ENCODE assay signal across 8 cellular contexts in the genomic region with DNA sequence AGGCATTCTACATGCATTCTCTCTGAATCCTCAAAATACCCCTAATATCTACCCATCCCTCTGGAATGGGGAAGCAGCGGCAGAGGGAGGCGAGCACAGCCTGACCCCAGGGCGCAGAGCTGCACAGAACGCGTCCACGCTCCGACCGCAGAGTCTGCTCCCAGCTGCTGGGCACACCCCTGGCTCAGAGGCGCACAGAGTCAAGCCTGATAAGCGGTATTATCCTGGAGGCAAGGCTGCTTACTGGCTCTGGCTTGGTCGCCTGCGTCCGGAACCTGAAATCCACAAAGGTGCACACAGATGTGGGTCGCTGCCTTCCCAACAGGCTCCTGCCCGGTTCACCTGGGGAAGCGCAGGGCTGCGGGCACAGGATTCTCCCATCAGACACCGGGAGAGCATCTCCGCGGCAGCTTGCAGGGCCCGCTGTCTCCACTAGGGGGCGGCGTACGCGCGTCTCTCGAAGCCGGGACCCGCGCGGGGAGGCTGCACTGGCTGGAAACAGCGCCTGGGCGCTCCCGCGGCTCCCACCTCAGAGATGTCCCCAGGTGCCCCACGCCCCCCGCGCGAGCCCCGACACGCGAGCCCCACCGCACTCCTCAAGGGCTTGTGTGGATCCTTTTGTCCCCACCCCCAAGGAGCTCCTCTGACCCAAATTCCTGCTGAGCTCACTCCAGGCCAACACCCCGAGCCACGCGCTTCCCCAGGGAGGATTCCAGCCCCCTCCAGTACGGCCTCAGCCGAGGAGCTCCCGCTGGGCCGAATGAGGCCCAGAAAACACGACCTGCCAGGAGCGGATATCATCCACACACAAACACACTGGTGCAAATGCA.
A peak's percentile ranks its signal among the peaks of the same experiment; 100 is the strongest.
DNase-seq lines count a peak whose midpoint lies in the region; ATAC-seq, FAIRE-seq and TF ChIP-seq lines count a peak whose summit lies in the region.

No MANE protein-coding gene starts in this region.

- H3K56ac ChIP-seq in H1 (replicated peaks; ENCODE audit: insufficient read length, low read depth, low read length) = no peak overlapping the region

- no peak for FAIRE-seq in H1 (lab: Jason Lieb, UNC)

- no peak overlapping the region for H3K18ac ChIP-seq in H1 (ENCODE audit: extremely low read depth, low read length)
- H3K18ac ChIP-seq in neuronal stem cell (ENCODE audit: low read length) = peak overlapping the region; percentile 69

- H3K4me3 ChIP-seq in RWPE2 (ENCODE audit: severe bottlenecking) (no peak overlapping the region), H1 (ENCODE audit: extremely low read depth in 1 of 4, insufficient read depth in 2 of 4, low read depth in 3 of 4, low read length in 4 of 4) (peak overlapping the region in 1 of 4 experiments; percentile 29; a peak in 1 of 8 replicates), neuronal stem cell (ENCODE audit: low read length in 2 of 2) (no peak overlapping the region), aorta (ENCODE audit: low read length in 2 of 2) (no peak overlapping the region)

- CTCF ChIA-PET in H1 (lab: Charles Lee; ENCODE audit: partially characterized antibody) = interaction anchor here (0.6 to 4.7 kb wide), 37 partner anchors 10 to 1088 kb away, joined by 3 to 41 read pairs (median 4); no protein-coding TSS in a partner anchor

- H3K14ac ChIP-seq in H1 (ENCODE audit: insufficient read length) = no peak overlapping the region
- peak overlapping the region; percentile 42 for H3K14ac ChIP-seq in neuronal stem cell (ENCODE audit: low read length)

- H4K20me1 ChIP-seq in H1 (replicated peaks in 1 of 2; ENCODE audit: control insufficient read depth in 1 of 2, insufficient read depth in 2 of 2, low read length in 2 of 2) = peaks cover 9 to 15% of the 10 kb centered on the region in 2 experiments

- H4K91ac ChIP-seq in H1 (replicated peaks; ENCODE audit: insufficient read length, low read length) (no peak overlapping the region), neuronal stem cell (ENCODE audit: low read depth, low read length, poor library complexity) (no peak overlapping the region)

- no peak overlapping the region for H2BK12ac ChIP-seq in H1 (ENCODE audit: low read depth, low read length)
- no peak overlapping the region for H2BK12ac ChIP-seq in neuronal stem cell (ENCODE audit: low read length)

- no peak for TF ChIP-seq EP300 in H1 (IDR thresholded peaks at IDR 0.05; ENCODE audit: borderline replicate concordance in 1 of 2, low read depth in 2 of 2, low read length in 2 of 2)

- peak; percentile 44 to 84 (median 73) for DNase-seq in NCI-H1417 (lab: John Stamatoyannopoulos, UW)
- no peak for DNase-seq in NCI-H1417 treated with DMSO at 0.1 percent for 48 hours (lab: John Stamatoyannopoulos, UW)
- no peak for DNase-seq in RWPE2 (ENCODE audit: low spot score)
- peak in 1 of 2 experiments; percentile 99 for DNase-seq in H1 (ENCODE audit: low read depth in 1 of 2, low spot score in 2 of 2)
- DNase-seq in neuronal stem cell (ENCODE audit: low spot score) = peak; percentile 57
- DNase-seq in aorta = peak in 1 of 2 donors; percentile 83

- no peak overlapping the region for H3K4ac ChIP-seq in H1 (replicated peaks; ENCODE audit: insufficient read length, low read depth, low read length)
- no peak overlapping the region for H3K4ac ChIP-seq in neuronal stem cell (ENCODE audit: low read length)

- H3K27me3 ChIP-seq in RWPE2 (ENCODE audit: insufficient read depth, poor library complexity, severe bottlenecking) = peaks cover 9% of the 10 kb centered on the region
- H3K27me3 ChIP-seq in H1 (replicated peaks in 1 of 4; ENCODE audit: control insufficient read depth in 3 of 4, extremely low read depth in 1 of 4, insufficient read depth in 3 of 4, low read length in 3 of 4) = peaks cover 22 to 81% (median 55%) of the 10 kb centered on the region in 4 experiments
- peaks cover 0 to 55% (median 31%) of the 10 kb centered on the region in 3 experiments for H3K27me3 ChIP-seq in neuronal stem cell (ENCODE audit: control insufficient read depth in 3 of 3, insufficient read depth in 3 of 3, low read depth in 1 of 3, low read length in 3 of 3)
- no peaks in the 10 kb centered on the region for H3K27me3 ChIP-seq in aorta (ENCODE audit: control insufficient read depth in 1 of 2, insufficient read depth in 2 of 2, low read length in 1 of 2)

- H2BK5ac ChIP-seq in H1 (ENCODE audit: low read depth, low read length) = no peak overlapping the region
- no peak overlapping the region for H2BK5ac ChIP-seq in neuronal stem cell (ENCODE audit: low read length)

- TF ChIP-seq CTCF in RWPE2 (IDR thresholded peaks at IDR 0.05; ENCODE audit: poor library complexity, severe bottlenecking) (peak; percentile 90), H1 (IDR thresholded peaks at IDR 0.05; ENCODE audit: control extremely low read depth in 1 of 3, insufficient read depth in 1 of 3, low read depth in 1 of 3, low read length in 3 of 3) (peak; percentile 91 to 95 (median 93))

- peak overlapping the region; percentile 80 for H4K8ac ChIP-seq in H1 (ENCODE audit: extremely low read depth, insufficient read depth, low read length)
- H4K8ac ChIP-seq in neuronal stem cell (ENCODE audit: low read depth, low read length) = no peak overlapping the region

- H3K27ac ChIP-seq in RWPE2 (ENCODE audit: poor library complexity, severe bottlenecking) (no peak overlapping the region), H1 (ENCODE audit: low read depth, low read length) (no peak overlapping the region), neuronal stem cell (replicated peaks; ENCODE audit: low read length) (no peak overlapping the region), aorta (ENCODE audit: low read depth in 1 of 2, low read length in 2 of 2) (no peak overlapping the region)

- no peak overlapping the region for H2BK120ac ChIP-seq in H1 (replicated peaks; ENCODE audit: low read depth, low read length)
- no peak overlapping the region for H2BK120ac ChIP-seq in neuronal stem cell (ENCODE audit: low read depth, low read length)

- TF ChIP-seq POLR2A in H1 (IDR thresholded peaks at IDR 0.05; ENCODE audit: control extremely low read depth in 1 of 2, low read depth in 2 of 2, low read length in 2 of 2) = no peak

- ATAC-seq in RWPE2 (ENCODE audit: low read depth) (peak; percentile 87), aorta (ENCODE audit: low FRiP score) (peak; percentile 52), GM21528 (IDR thresholded peaks at IDR 0.05; ENCODE audit: low FRiP score, unreplicated experiment) (no peak), GM21723 (IDR thresholded peaks at IDR 0.05; ENCODE audit: unreplicated experiment) (no peak)

- no peak overlapping the region for H2BK20ac ChIP-seq in H1 (ENCODE audit: low read length)

- H2AFZ ChIP-seq in H1 (ENCODE audit: low read length) (no peak overlapping the region), neuronal stem cell (ENCODE audit: low read length) (peak overlapping the region; percentile 53)

- H2AK5ac ChIP-seq in H1 (ENCODE audit: low read depth, low read length) = no peak overlapping the region
- no peak overlapping the region for H2AK5ac ChIP-seq in neuronal stem cell (ENCODE audit: low read depth, low read length)

- peak; percentile 82 to 92 for TF ChIP-seq RAD21 in H1 (IDR thresholded peaks at IDR 0.05 in 1 of 2, conservative IDR thresholded peaks at IDR 0.05 in 1 of 2; ENCODE audit: low read depth in 2 of 2, low read length in 2 of 2)

- H3K79me1 ChIP-seq in H1 (ENCODE audit: low read depth, low read length) (no peaks in the 10 kb centered on the region), neuronal stem cell (ENCODE audit: low read depth, low read length) (no peaks in the 10 kb centered on the region)

- 27% methylated on average over 39 of the region's 52 CpGs; no CpG with 5 or more reads in 1 of the 2 experiments for WGBS in H1 (ENCODE audit: extremely low coverage in 1 of 2, insufficient coverage in 1 of 2, insufficient read length in 1 of 2, insufficient replicate concordance in 2 of 2, low coverage in 1 of 2, low lambda C conversion rate in 2 of 2, missing lambda C conversion rate in 1 of 2), 2 experiments
- WGBS in neuronal stem cell (ENCODE audit: extremely low coverage in 2 of 2, insufficient read length in 2 of 2, insufficient replicate concordance in 1 of 2), 2 donors = no CpG with 5 or more reads among the region's 52 CpGs
- 11 to 13% methylated on average over 48 to 52 of the region's 52 CpGs for WGBS in aorta, 2 donors

- H3K4me2 ChIP-seq in H1 (ENCODE audit: insufficient read depth in 1 of 2, low read depth in 2 of 2, low read length in 2 of 2) (peak overlapping the region; percentile 2 to 36; a peak in 2 of 4 replicates), neuronal stem cell (ENCODE audit: insufficient read depth, low read length, poor library complexity, severe bottlenecking) (no peak overlapping the region)

- peaks cover 2% of the 10 kb centered on the region for H3K23me2 ChIP-seq in H1 (ENCODE audit: low read depth, low read length)

- no peak overlapping the region for H3K23ac ChIP-seq in H1 (ENCODE audit: insufficient read length)
- peak overlapping the region; percentile 4 for H3K23ac ChIP-seq in neuronal stem cell (ENCODE audit: low read depth, low read length, poor library complexity)

- no peaks in the 10 kb centered on the region for H3K4me1 ChIP-seq in RWPE2 (ENCODE audit: insufficient read depth, poor library complexity, severe bottlenecking)
- peaks cover 0 to 13% (median 5%) of the 10 kb centered on the region in 4 experiments; a peak in 5 of 7 replicates for H3K4me1 ChIP-seq in H1 (replicated peaks in 1 of 4; ENCODE audit: control insufficient read depth in 3 of 4, insufficient read depth in 4 of 4, low read length in 3 of 4)
- H3K4me1 ChIP-seq in neuronal stem cell (ENCODE audit: control insufficient read depth in 2 of 2, insufficient read depth in 1 of 2, low read depth in 1 of 2, low read length in 2 of 2) = peaks cover 7 to 13% of the 10 kb centered on the region in 2 donors
- H3K4me1 ChIP-seq in aorta (ENCODE audit: control insufficient read depth in 1 of 2, insufficient read depth in 2 of 2, low read length in 2 of 2) = no peaks in the 10 kb centered on the region

- H3K9me3 ChIP-seq in RWPE2 (ENCODE audit: severe bottlenecking) (no peaks in the 10 kb centered on the region), H1 (ENCODE audit: insufficient read depth in 2 of 2, low read depth in 1 of 2, low read length in 1 of 2) (no peaks in the 10 kb centered on the region), neuronal stem cell (replicated peaks in 1 of 2; ENCODE audit: control insufficient read depth in 2 of 2, insufficient read depth in 1 of 2, low read depth in 1 of 2, low read length in 2 of 2) (peaks cover 0 to 4% of the 10 kb centered on the region in 2 donors), aorta (ENCODE audit: control insufficient read depth, low read length) (no peaks in the 10 kb centered on the region)

- H3K36me3 ChIP-seq in RWPE2 (ENCODE audit: low read depth) = no peaks in the 10 kb centered on the region
- H3K36me3 ChIP-seq in H1 (ENCODE audit: control insufficient read depth in 2 of 4, insufficient read depth in 4 of 4, low read length in 3 of 4) = no peaks in the 10 kb centered on the region; a peak in 1 of 8 replicates
- H3K36me3 ChIP-seq in neuronal stem cell (replicated peaks in 1 of 2; ENCODE audit: control insufficient read depth in 2 of 2, insufficient read depth in 2 of 2, low read length in 2 of 2) = no peaks in the 10 kb centered on the region
- H3K36me3 ChIP-seq in aorta (ENCODE audit: control insufficient read depth in 1 of 2, insufficient read depth in 2 of 2, low read length in 1 of 2) = no peaks in the 10 kb centered on the region

- H4K5ac ChIP-seq in H1 (ENCODE audit: insufficient read length, low read depth, low read length) = no peak overlapping the region

- POLR2A ChIA-PET in H1 (lab: Charles Lee; ENCODE audit: partially characterized antibody) = no interaction called here

- intact Hi-C loops in aorta (cut with DNase I) = no loop called here

- no peaks in the 10 kb centered on the region for H3K79me2 ChIP-seq in H1 (ENCODE audit: control insufficient read depth in 1 of 2, insufficient read depth in 2 of 2, low read length in 2 of 2)

- no peak overlapping the region for H2BK15ac ChIP-seq in H1 (ENCODE audit: low read length)
- no peak overlapping the region for H2BK15ac ChIP-seq in neuronal stem cell (ENCODE audit: low read length)

- H3K9ac ChIP-seq in H1 (replicated peaks in 1 of 4; ENCODE audit: extremely low read depth in 1 of 4, low read depth in 3 of 4, low read length in 3 of 4) (no peak overlapping the region), neuronal stem cell (ENCODE audit: low read depth, low read length, poor library complexity) (no peak overlapping the region)

Comparison
In these comparisons a context has a peak if more than half of its experiments do, and no peak if none do; other contexts are left out.
1. DNase-seq: peak in NCI-H1417 (3 of 3) and neuronal stem cell (single experiment); none in NCI-H1417 treated with DMSO at 0.1 percent for 48 hours (single experiment) and RWPE2 (single experiment).
2. ATAC-seq: peak in RWPE2 (single experiment) and aorta (single experiment); none in GM21528 (single experiment) and GM21723 (single experiment).